Comparison of ENCODE assay signal across 2 cellular contexts in the genomic region with DNA sequence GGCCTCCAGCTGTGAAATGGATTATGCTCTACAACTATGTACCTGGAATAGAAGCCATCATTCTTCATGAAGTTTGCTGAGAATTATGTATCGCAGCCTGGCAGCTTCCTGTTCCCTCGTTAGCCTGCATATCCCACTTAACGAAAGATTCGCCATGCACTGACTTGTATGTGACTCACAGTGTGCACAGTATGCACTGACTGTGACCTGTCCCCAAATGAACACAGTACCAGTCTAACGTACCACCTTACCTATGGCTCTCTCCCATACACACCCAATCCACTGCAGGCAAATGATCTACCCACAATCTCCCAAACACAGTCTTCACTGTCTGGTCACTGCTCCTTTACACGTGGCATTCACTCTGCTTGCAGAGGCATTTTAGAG.
TF ChIP-seq lines count a peak whose summit lies in the region.

No MANE protein-coding gene starts in this region.

TF ChIP-seq in IMR-90, 13 proteins besides CTCF, POLR2A, EP300 and RAD21 (continued from another document):
- TF ChIP-seq, protein P1, sequence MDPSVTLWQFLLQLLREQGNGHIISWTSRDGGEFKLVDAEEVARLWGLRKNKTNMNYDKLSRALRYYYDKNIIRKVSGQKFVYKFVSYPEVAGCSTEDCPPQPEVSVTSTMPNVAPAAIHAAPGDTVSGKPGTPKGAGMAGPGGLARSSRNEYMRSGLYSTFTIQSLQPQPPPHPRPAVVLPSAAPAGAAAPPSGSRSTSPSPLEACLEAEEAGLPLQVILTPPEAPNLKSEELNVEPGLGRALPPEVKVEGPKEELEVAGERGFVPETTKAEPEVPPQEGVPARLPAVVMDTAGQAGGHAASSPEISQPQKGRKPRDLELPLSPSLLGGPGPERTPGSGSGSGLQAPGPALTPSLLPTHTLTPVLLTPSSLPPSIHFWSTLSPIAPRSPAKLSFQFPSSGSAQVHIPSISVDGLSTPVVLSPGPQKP (IDR thresholded peaks at IDR 0.05; ENCODE audit: borderline replicate concordance, low read depth, low read length), result no peak
- TF ChIP-seq CHD1 (IDR thresholded peaks at IDR 0.05; ENCODE audit: low read depth, low read length) (no peak), MAFK (IDR thresholded peaks at IDR 0.05; ENCODE audit: low read depth, low read length) (no peak), NFE2L2 (IDR thresholded peaks at IDR 0.05; ENCODE audit: low read depth, low read length) (no peak), SMC3 (IDR thresholded peaks at IDR 0.05; ENCODE audit: low read depth, low read length) (no peak), FOS (IDR thresholded peaks at IDR 0.05; ENCODE audit: low read depth, low read length) (no peak), BHLHE40 (IDR thresholded peaks at IDR 0.05; ENCODE audit: low read depth, low read length) (no peak), CEBPB (IDR thresholded peaks at IDR 0.05; ENCODE audit: low read depth, low read length) (no peak), MXI1 (IDR thresholded peaks at IDR 0.05; ENCODE audit: borderline replicate concordance, low read depth, low read length) (no peak), MAZ (IDR thresholded peaks at IDR 0.05; ENCODE audit: borderline replicate concordance, low read depth, low read length) (no peak)

TF ChIP-seq in HepG2, 621 proteins besides CTCF, POLR2A, EP300 and RAD21 (continued from another document):
- TF ChIP-seq, protein P2, sequence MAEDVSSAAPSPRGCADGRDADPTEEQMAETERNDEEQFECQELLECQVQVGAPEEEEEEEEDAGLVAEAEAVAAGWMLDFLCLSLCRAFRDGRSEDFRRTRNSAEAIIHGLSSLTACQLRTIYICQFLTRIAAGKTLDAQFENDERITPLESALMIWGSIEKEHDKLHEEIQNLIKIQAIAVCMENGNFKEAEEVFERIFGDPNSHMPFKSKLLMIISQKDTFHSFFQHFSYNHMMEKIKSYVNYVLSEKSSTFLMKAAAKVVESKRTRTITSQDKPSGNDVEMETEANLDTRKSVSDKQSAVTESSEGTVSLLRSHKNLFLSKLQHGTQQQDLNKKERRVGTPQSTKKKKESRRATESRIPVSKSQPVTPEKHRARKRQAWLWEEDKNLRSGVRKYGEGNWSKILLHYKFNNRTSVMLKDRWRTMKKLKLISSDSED (CRISPR knock-in tag; IDR thresholded peaks at IDR 0.05), result no peak
- TF ChIP-seq CAMTA2 (CRISPR knock-in tag; IDR thresholded peaks at IDR 0.05; ENCODE audit: borderline replicate concordance) (no peak), JUNB (CRISPR knock-in tag; IDR thresholded peaks at IDR 0.05; ENCODE audit: borderline replicate concordance) (no peak)
